ENCODE assay signal across 20 cellular contexts in genomic region chr6:53618219-53618618, GRCh38. TPM values are rescaled to one million over a fixed set of nuclear protein-coding genes. Genes with fewer than 3 reads are reported as not detected.
DNase-seq lines count a peak whose midpoint lies in the region; ATAC-seq and TF ChIP-seq lines count a peak whose summit lies in the region.
"Had no signal": no experiment of that assay in that cellular context is flagged by ENCODE, and none has a peak within 500 bp of the region (broad histone marks: within the 10 kb centered on the region; RNA-seq: fewer than 3 reads in every experiment).

No MANE protein-coding gene starts in this region.

- intact Hi-C loops in Caco-2 (cut with micrococcal nuclease; ENCODE audit: unreplicated experiment) (no loop called here), right lobe of liver (cut with DNase I) (no loop called here), esophagus muscularis mucosa (cut with DNase I) (no loop called here)

- peaks cover 46% of the 10 kb centered on the region for H3K4me1 Mint-ChIP-seq in Caco-2 (ENCODE audit: low read depth, unreplicated experiment)
- H3K4me1 Mint-ChIP-seq: T-cell had no signal

- H3K4me1 ChIP-seq in Caco-2 = peaks cover 41% of the 10 kb centered on the region
- peaks cover 0 to 21% (median 8%) of the 10 kb centered on the region in 4 donors for H3K4me1 ChIP-seq in right lobe of liver
- peaks cover 0 to 4% (median 0%) of the 10 kb centered on the region in 4 donors for H3K4me1 ChIP-seq in esophagus muscularis mucosa

- no peak for TF ChIP-seq POLR2A in right lobe of liver (IDR thresholded peaks at IDR 0.05)
- TF ChIP-seq POLR2A in esophagus muscularis mucosa (IDR thresholded peaks at IDR 0.05; ENCODE audit: low read depth) = no peak

- DNase-seq in Caco-2 = no peak
- no peak for DNase-seq in right lobe of liver
- DNase-seq in esophagus muscularis mucosa (ENCODE audit: extremely low spot score) = no peak
- DNase-seq in left lobe of liver (ENCODE audit: low spot score) = no peak
- DNase-seq: GM23248, HCEC 1CT, NCI-H1048, NCI-H1436, NCI-H1930, NCI-H226, NCI-H524, NCI-H82, RPMI8226, SK-N-SH, T-cell had no signal

- 81% methylated on average over 2 of the region's 2 CpGs for WGBS in right lobe of liver (ENCODE audit: insufficient coverage, low coverage, low lambda C conversion rate, missing lambda C conversion rate)
- WGBS in esophagus muscularis mucosa = 90% methylated on average over 2 of the region's 2 CpGs

- H3K9me3 Mint-ChIP-seq in Caco-2 (ENCODE audit: unreplicated experiment) = no peaks in the 10 kb centered on the region
- H3K9me3 Mint-ChIP-seq: T-cell had no signal

- H3K27me3 Mint-ChIP-seq in Caco-2 (ENCODE audit: insufficient read depth, unreplicated experiment) = no peaks in the 10 kb centered on the region

- H3K4me3 ChIP-seq in Caco-2 (ENCODE audit: low read depth, low read length) (no peak overlapping the region), right lobe of liver (peak overlapping the region in 1 of 3 donors; percentile 55), esophagus muscularis mucosa (no peak overlapping the region)
- H3K4me3 ChIP-seq: BLaER1 treated with 17β-estradiol and CSF1 and Interleukin-3, amounts not matched to agents 10 nM and 100 nM; GM23248 had no signal

- TF ChIP-seq CTCF in Caco-2 (IDR thresholded peaks at IDR 0.05; ENCODE audit: insufficient read depth in 1 of 2, low read depth in 1 of 2, low read length in 1 of 2, severe bottlenecking in 1 of 2, unreplicated experiment in 1 of 2) = no peak
- TF ChIP-seq CTCF in right lobe of liver (IDR thresholded peaks at IDR 0.05) = no peak
- TF ChIP-seq CTCF in esophagus muscularis mucosa (IDR thresholded peaks at IDR 0.05) = no peak

- POLR2A ChIA-PET in Caco-2 (lab: Charles Lee) = no interaction called here

- BruUV-seq in Caco-2 (replicated peaks; lab: Mats Ljungman, UMichigan) = no TSS peak

- H3K9me3 ChIP-seq in Caco-2 (no peaks in the 10 kb centered on the region), right lobe of liver (no peaks in the 10 kb centered on the region), esophagus muscularis mucosa (no peaks in the 10 kb centered on the region)
- H3K9me3 ChIP-seq: SK-N-SH had no signal

- peaks cover 8% of the 10 kb centered on the region for H3K36me3 Mint-ChIP-seq in Caco-2 (ENCODE audit: insufficient read depth, unreplicated experiment)
- H3K36me3 Mint-ChIP-seq: T-cell had no signal

- ATAC-seq in GM19351 (IDR thresholded peaks at IDR 0.05; ENCODE audit: unreplicated experiment) (peak; percentile 71), HG02885 (IDR thresholded peaks at IDR 0.05; ENCODE audit: poor library complexity, unreplicated experiment) (peak; percentile 78), right lobe of liver (no peak), GM21390 (IDR thresholded peaks at IDR 0.05; ENCODE audit: unreplicated experiment) (no peak), left lobe of liver (no peak)
- ATAC-seq: T-cell had no signal

- TF ChIP-seq EP300 in esophagus muscularis mucosa (IDR thresholded peaks at IDR 0.05) = no peak

- peak overlapping the region in 2 of 3 donors; percentile 92 to 95 for H3K27ac ChIP-seq in right lobe of liver
- no peak overlapping the region for H3K27ac ChIP-seq in esophagus muscularis mucosa (replicated peaks in 1 of 4)
- H3K27ac ChIP-seq: BLaER1 treated with 17β-estradiol and CSF1 and Interleukin-3, amounts not matched to agents 10 nM and 100 nM; GM23248; KMS-11 had no signal

- no peaks in the 10 kb centered on the region; the same call in 1 of the 2 replicates for H3K36me3 ChIP-seq in Caco-2 (ENCODE audit: control insufficient read depth, insufficient read depth, low read length)
- H3K36me3 ChIP-seq in right lobe of liver = no peaks in the 10 kb centered on the region
- no peaks in the 10 kb centered on the region for H3K36me3 ChIP-seq in esophagus muscularis mucosa
- H3K36me3 ChIP-seq: BLaER1 treated with 17β-estradiol and CSF1 and Interleukin-3, amounts not matched to agents 10 nM and 100 nM had no signal

- CTCF ChIA-PET in Caco-2 (lab: Charles Lee) = no interaction called here

- H3K27ac Mint-ChIP-seq in Caco-2 (ENCODE audit: unreplicated experiment) = peak overlapping the region; percentile 16
- H3K27ac Mint-ChIP-seq: T-cell had no signal

- H3K27me3 ChIP-seq in Caco-2 (replicated peaks; ENCODE audit: control insufficient read depth, insufficient read depth, low read length) = no peaks in the 10 kb centered on the region
- no peaks in the 10 kb centered on the region for H3K27me3 ChIP-seq in right lobe of liver
- H3K27me3 ChIP-seq in esophagus muscularis mucosa = no peaks in the 10 kb centered on the region
- H3K27me3 ChIP-seq: BLaER1 treated with 17β-estradiol and CSF1 and Interleukin-3, amounts not matched to agents 10 nM and 100 nM had no signal

- no peak overlapping the region for H3K4me3 Mint-ChIP-seq in Caco-2 (ENCODE audit: unreplicated experiment)
- H3K4me3 Mint-ChIP-seq: T-cell had no signal

RNA-seq across cellular contexts. Expression of gene KLHL31, which starts 47.3 kb away (rescaled TPM):
- total RNA-seq in Caco-2 (2022) (1.00 and 1.0 TPM in 2 replicates), right lobe of liver (under 1 TPM; 0.12 to 0.53 (median 0.23) TPM), esophagus muscularis mucosa (under 1 TPM in 1 of 4 donors, not detected in 3; under 0.01 TPM), left lobe of liver (0.25 TPM)
- total RNA-seq: GM23248 had no signal

Comparison
In these comparisons a context has a peak if more than half of its experiments do, and no peak if none do; other contexts are left out.
1. ATAC-seq: peak in GM19351 (single experiment) and HG02885 (single experiment); none in right lobe of liver (0 of 4), GM21390 (single experiment) and left lobe of liver (single experiment).
2. H3K27ac ChIP-seq: peak in right lobe of liver (2 of 3); none in esophagus muscularis mucosa (0 of 4).